Comparison of ENCODE assay signal across 16 cellular contexts in the genomic region with DNA sequence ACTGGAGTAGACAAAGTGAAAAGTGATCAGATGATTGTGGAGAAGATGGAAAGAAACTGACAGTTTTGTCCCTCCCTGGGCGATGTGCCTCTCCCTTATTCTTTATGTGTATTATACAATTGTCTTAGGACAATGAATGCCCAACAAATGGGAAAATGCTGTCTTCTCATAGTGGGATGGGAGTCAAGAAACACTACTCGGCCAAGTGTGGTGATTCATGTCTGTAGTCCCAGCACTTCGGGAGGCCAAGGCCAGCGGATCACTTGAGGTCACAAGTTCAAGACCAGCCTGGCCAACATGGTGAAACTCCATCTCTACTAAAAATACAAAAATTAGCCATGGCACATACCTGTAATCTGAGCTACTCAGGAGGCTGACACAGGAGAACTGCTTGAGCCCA.
DNase-seq lines count a peak whose midpoint lies in the region; ATAC-seq lines count a peak whose summit lies in the region.
"Had no signal": no experiment of that assay in that cellular context is flagged by ENCODE, and none has a peak within 500 bp of the region (broad histone marks: within the 10 kb centered on the region; RNA-seq: fewer than 3 reads in every experiment).

No MANE protein-coding gene starts in this region.

- no peaks in the 10 kb centered on the region for H3K79me2 ChIP-seq in ACC112 (ENCODE audit: control insufficient read depth, insufficient read depth, low read length, unreplicated experiment)

- no peak for ATAC-seq in HG02973 (IDR thresholded peaks at IDR 0.05; ENCODE audit: unreplicated experiment)
- ATAC-seq: A549, HepG2 had no signal

- H3K4me1 ChIP-seq in ACC112 (ENCODE audit: control insufficient read depth, insufficient read depth, low read length, unreplicated experiment) = peaks cover 27% of the 10 kb centered on the region
- H3K4me1 ChIP-seq: A549 had no signal

- H3K27me3 ChIP-seq in ACC112 (ENCODE audit: insufficient read depth, low read length) = no peaks in the 10 kb centered on the region
- H3K27me3 ChIP-seq: BLaER1 had no signal

- peak; percentile 25 for DNase-seq in M059J (ENCODE audit: low read depth)
- peak; percentile 81 for DNase-seq in fibroblast of gingiva (ENCODE audit: low read depth)
- DNase-seq in fibroblast of the conjunctiva (ENCODE audit: low read depth) = peak; percentile 57
- no peak for DNase-seq in HUDEP-2 (lab: John Stamatoyannopoulos, UW; ENCODE audit: unreplicated experiment in 76 of 76)
- no peak for DNase-seq in stimulated activated CD4-positive, alpha-beta T cell treated with anti-CD3 and anti-CD28 coated beads, Interleukin-2, amount 100 ng/mL, for 48 hours
- DNase-seq in activated CD4-positive, alpha-beta T cell treated with anti-CD3 and anti-CD28 coated beads for 4 hours = no peak
- DNase-seq: CD4-positive, alpha-beta memory T cell; DMS79 treated with DMSO at 0.1 percent for 48 hours; GF-D8; HCEC 1CT had no signal

- no peaks in the 10 kb centered on the region for H3K36me3 ChIP-seq in ACC112 (ENCODE audit: insufficient read depth, low read length)
- H3K36me3 ChIP-seq: BLaER1 had no signal

- peak overlapping the region; percentile 95 for H3K27ac ChIP-seq in ACC112 (ENCODE audit: low read depth, low read length)
- H3K27ac ChIP-seq: 22Rv1, A549, BLaER1 had no signal

- no peak overlapping the region for H2AFZ ChIP-seq in ACC112 (ENCODE audit: low read length, unreplicated experiment)

- H3K4me3 ChIP-seq in ACC112 (ENCODE audit: low read depth, low read length) = no peak overlapping the region
- H3K4me3 ChIP-seq: A549, BLaER1 had no signal

Comparison
In these comparisons a context has a peak if more than half of its experiments do, and no peak if none do; other contexts are left out.
1. DNase-seq: peak in M059J (single experiment), fibroblast of gingiva (single experiment) and fibroblast of the conjunctiva (single experiment); none in HUDEP-2 (0 of 76), stimulated activated CD4-positive, alpha-beta T cell treated with anti-CD3 and anti-CD28 coated beads, Interleukin-2, amount 100 ng/mL, for 48 hours (0 of 2) and activated CD4-positive, alpha-beta T cell treated with anti-CD3 and anti-CD28 coated beads for 4 hours (0 of 2).